In genomic region chr18:12592597-12593127, GRCh38 we compare ENCODE assay signal across 1 cellular context.
TF ChIP-seq lines count a peak whose summit lies in the region.

No MANE protein-coding gene starts in this region.

TF ChIP-seq in HepG2, 621 proteins besides CTCF, POLR2A, EP300 and RAD21 (continued from another document):
- TF ChIP-seq, protein P1, sequence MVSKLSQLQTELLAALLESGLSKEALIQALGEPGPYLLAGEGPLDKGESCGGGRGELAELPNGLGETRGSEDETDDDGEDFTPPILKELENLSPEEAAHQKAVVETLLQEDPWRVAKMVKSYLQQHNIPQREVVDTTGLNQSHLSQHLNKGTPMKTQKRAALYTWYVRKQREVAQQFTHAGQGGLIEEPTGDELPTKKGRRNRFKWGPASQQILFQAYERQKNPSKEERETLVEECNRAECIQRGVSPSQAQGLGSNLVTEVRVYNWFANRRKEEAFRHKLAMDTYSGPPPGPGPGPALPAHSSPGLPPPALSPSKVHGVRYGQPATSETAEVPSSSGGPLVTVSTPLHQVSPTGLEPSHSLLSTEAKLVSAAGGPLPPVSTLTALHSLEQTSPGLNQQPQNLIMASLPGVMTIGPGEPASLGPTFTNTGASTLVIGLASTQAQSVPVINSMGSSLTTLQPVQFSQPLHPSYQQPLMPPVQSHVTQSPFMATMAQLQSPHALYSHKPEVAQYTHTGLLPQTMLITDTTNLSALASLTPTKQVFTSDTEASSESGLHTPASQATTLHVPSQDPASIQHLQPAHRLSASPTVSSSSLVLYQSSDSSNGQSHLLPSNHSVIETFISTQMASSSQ (IDR thresholded peaks at IDR 0.05; ENCODE audit: low read depth), result 0 out of 2 replicates have a peak, but pooled peaks have one; percentile 38
- TF ChIP-seq, protein P1 (CRISPR knock-in tag; IDR thresholded peaks at IDR 0.05; ENCODE audit: borderline replicate concordance), result no peak
- peak; percentile 52; the same call in 1 of the 2 replicates for TF ChIP-seq ZMYM3 (CRISPR knock-in tag; IDR thresholded peaks at IDR 0.05)
- peak; percentile 92 for TF ChIP-seq ZNF121 (CRISPR knock-in tag; IDR thresholded peaks at IDR 0.05)
- TF ChIP-seq ZNF792 (CRISPR knock-in tag; IDR thresholded peaks at IDR 0.05), result 0 out of 2 replicates have a peak, but pooled peaks have one; percentile 20
- TF ChIP-seq POGK (CRISPR knock-in tag; conservative IDR thresholded peaks at IDR 0.05), result no peak
- no peak for TF ChIP-seq JUNB (CRISPR knock-in tag; IDR thresholded peaks at IDR 0.05; ENCODE audit: borderline replicate concordance)
- TF ChIP-seq GFI1 (CRISPR knock-in tag; IDR thresholded peaks at IDR 0.05; ENCODE audit: borderline replicate concordance), result no peak
